Comparison of ENCODE assay signal across 8 cellular contexts in genomic region chr16:57462209-57462977, GRCh38. TPM values are rescaled to one million over a fixed set of nuclear protein-coding genes. Genes with fewer than 3 reads are reported as not detected.
DNase-seq lines count a peak whose midpoint lies in the region; ATAC-seq lines count a peak whose summit lies in the region.

Gene POLR2C, plus strand, starts transcription at chr16:57462679. Its CDS starts 46 bp downstream, at chr16:57462725.

- peak within 1 kb of the TSS; percentile 81 to 87 for H3K4me3 ChIP-seq in CD4-positive, alpha-beta memory T cell (ENCODE audit: low read length in 2 of 2)
- H3K4me3 ChIP-seq in effector memory CD4-positive, alpha-beta T cell (ENCODE audit: insufficient read depth, low read depth, low read length, poor library complexity, severe bottlenecking): peak within 1 kb of the TSS; percentile 68
- H3K4me3 ChIP-seq in mesenchymal stem cell (ENCODE audit: insufficient read depth in 1 of 2, low read depth in 1 of 2, low read length in 2 of 2): peak within 1 kb of the TSS; percentile 72 to 96

- H3K18ac ChIP-seq in mesenchymal stem cell (ENCODE audit: low read depth in 1 of 2, low read length in 2 of 2): peak within 1 kb of the TSS; percentile 68 to 73

- H3K36me3 Mint-ChIP-seq in CD4-positive, alpha-beta memory T cell: peaks cover 28 to 63% of the 10 kb centered on the region in 2 donors

- no peaks in the 10 kb centered on the region for H3K27me3 Mint-ChIP-seq in CD4-positive, alpha-beta memory T cell

- peak within 1 kb of the TSS in 1 of 2 experiments; percentile 23 for H3K23ac ChIP-seq in mesenchymal stem cell (ENCODE audit: low read length in 2 of 2)

- peaks cover 16 to 43% (median 34%) of the 10 kb centered on the region in 4 donors for H3K4me1 Mint-ChIP-seq in CD4-positive, alpha-beta memory T cell

- intact Hi-C loops in CD4-positive, alpha-beta memory T cell (cut with micrococcal nuclease): loop anchor here (1.0 to 5.0 kb wide), 4 partner anchors 15 to 162 kb away; partner anchors contain the start of genes CCDC102A, CIAPIN1 and COQ9

- H3K4me1 ChIP-seq in CD4-positive, alpha-beta memory T cell (ENCODE audit: insufficient read depth, low read length): peaks cover 36% of the 10 kb centered on the region
- peaks cover 12% of the 10 kb centered on the region for H3K4me1 ChIP-seq in effector memory CD4-positive, alpha-beta T cell (ENCODE audit: control insufficient read depth, insufficient read depth, low read length, poor library complexity, severe bottlenecking)
- H3K4me1 ChIP-seq in mesenchymal stem cell (ENCODE audit: control insufficient read depth, insufficient read depth, low read depth, low read length): peaks cover 8% of the 10 kb centered on the region

- H3K9me3 ChIP-seq in CD4-positive, alpha-beta memory T cell (ENCODE audit: control insufficient read depth in 1 of 2, low read length in 2 of 2): no peaks in the 10 kb centered on the region
- no peaks in the 10 kb centered on the region for H3K9me3 ChIP-seq in effector memory CD4-positive, alpha-beta T cell (ENCODE audit: control insufficient read depth, low read length)
- H3K9me3 ChIP-seq in mesenchymal stem cell (ENCODE audit: control insufficient read depth, low read length): no peaks in the 10 kb centered on the region

- peaks cover 43% of the 10 kb centered on the region for H3K36me3 ChIP-seq in CD4-positive, alpha-beta memory T cell (ENCODE audit: insufficient read depth, low read length)
- H3K36me3 ChIP-seq in effector memory CD4-positive, alpha-beta T cell (ENCODE audit: control insufficient read depth, insufficient read depth, low read length): peaks cover 51% of the 10 kb centered on the region
- H3K36me3 ChIP-seq in mesenchymal stem cell (ENCODE audit: control insufficient read depth in 1 of 2, insufficient read depth in 2 of 2, low read depth in 1 of 2, low read length in 2 of 2): peaks cover 41 to 75% of the 10 kb centered on the region in 2 experiments

- no peak within 1 kb of the TSS for H2AFZ ChIP-seq in mesenchymal stem cell (ENCODE audit: low read depth, low read length)

- DNase-seq in CD4-positive, alpha-beta memory T cell: peak; percentile 89 to 93 (median 90)
- DNase-seq in NK-92 (lab: John Stamatoyannopoulos, UW; ENCODE audit: unreplicated experiment) (peak; percentile 15), mesenchymal stem cell (peak; percentile 88)
- DNase-seq in activated CD8-positive, alpha-beta memory T cell treated with anti-CD3 and anti-CD28 coated beads for 24 hours: peak; percentile 98
- peak; percentile 81 to 85 (median 83) for DNase-seq in effector memory CD4-positive, alpha-beta T cell
- peak; percentile 87 for DNase-seq in stimulated activated CD8-positive, alpha-beta memory T cell treated with anti-CD3 and anti-CD28 coated beads, Interleukin-12 subunit alpha, Interleukin-12 subunit beta, amount 100 ng/mL, for 4 hours (ENCODE audit: low read depth)

- H3K4me2 ChIP-seq in mesenchymal stem cell (ENCODE audit: low read length, poor library complexity, severe bottlenecking): peak within 1 kb of the TSS; percentile 68

- H2BK12ac ChIP-seq in mesenchymal stem cell (ENCODE audit: low read length in 2 of 2): no peak within 1 kb of the TSS

- peak within 1 kb of the TSS; percentile 94 for H3K9ac ChIP-seq in mesenchymal stem cell (ENCODE audit: low read length)

- POLR2A ChIA-PET in CD4-positive, alpha-beta memory T cell (lab: Charles Lee; ENCODE audit: partially characterized antibody): interaction anchor here (1.0 to 7.2 kb wide), 18 partner anchors 8 to 342 kb away, joined by 3 to 112 read pairs (median 6); partner anchors contain the start of genes CIAPIN1, COQ9 and DOK4

- H3K27me3 ChIP-seq in CD4-positive, alpha-beta memory T cell (ENCODE audit: insufficient read depth, low read length): no peaks in the 10 kb centered on the region
- H3K27me3 ChIP-seq in effector memory CD4-positive, alpha-beta T cell (replicated peaks; ENCODE audit: control insufficient read depth, insufficient read depth, low read length, poor library complexity, severe bottlenecking): no peaks in the 10 kb centered on the region
- no peaks in the 10 kb centered on the region for H3K27me3 ChIP-seq in mesenchymal stem cell (ENCODE audit: control insufficient read depth in 1 of 2, insufficient read depth in 1 of 2, low read length in 2 of 2)

- H2BK5ac ChIP-seq in mesenchymal stem cell (ENCODE audit: low read depth, low read length, poor library complexity, severe bottlenecking): no peak within 1 kb of the TSS

- H2AK5ac ChIP-seq in mesenchymal stem cell (ENCODE audit: low read length, severe bottlenecking): no peak within 1 kb of the TSS

- CTCF ChIA-PET in CD4-positive, alpha-beta memory T cell (lab: Charles Lee; ENCODE audit: partially characterized antibody): interaction anchor here (0.6 to 2.4 kb wide), 21 partner anchors 11 to 852 kb away, joined by 3 to 15 read pairs (median 5); partner anchors contain the start of genes CCDC102A, CIAPIN1, COQ9 and DOK4

- 1% methylated on average over 40 of the region's 47 CpGs for WGBS in mesenchymal stem cell

- ATAC-seq in GM19372 (IDR thresholded peaks at IDR 0.05; ENCODE audit: low read depth, unreplicated experiment) (peak; percentile 91), HG03558 (IDR thresholded peaks at IDR 0.05; ENCODE audit: extremely low read depth, unreplicated experiment) (peak; percentile 51)

- H3K79me1 ChIP-seq in mesenchymal stem cell (replicated peaks; ENCODE audit: low read length, poor library complexity, severe bottlenecking): peaks cover 8% of the 10 kb centered on the region

- H2BK120ac ChIP-seq in mesenchymal stem cell (ENCODE audit: low read depth, low read length): peak within 1 kb of the TSS; percentile 8

- peaks cover 0 to 2% (median 0%) of the 10 kb centered on the region in 8 donors for H3K9me3 Mint-ChIP-seq in CD4-positive, alpha-beta memory T cell

- H3K4me3 Mint-ChIP-seq in CD4-positive, alpha-beta memory T cell: peak within 1 kb of the TSS; percentile 98 to 100 (median 100)

- H3K4ac ChIP-seq in mesenchymal stem cell (ENCODE audit: low read depth in 1 of 2, low read length in 2 of 2): peak within 1 kb of the TSS; percentile 15 to 88

- H2BK15ac ChIP-seq in mesenchymal stem cell (ENCODE audit: low read depth, poor library complexity, severe bottlenecking): peak within 1 kb of the TSS; percentile 13

- H4K91ac ChIP-seq in mesenchymal stem cell (ENCODE audit: low read length): peak within 1 kb of the TSS; percentile 55

- peak within 1 kb of the TSS; percentile 96 to 100 (median 99) for H3K27ac Mint-ChIP-seq in CD4-positive, alpha-beta memory T cell

- peak within 1 kb of the TSS in 1 of 2 experiments; percentile 70 for H3K14ac ChIP-seq in mesenchymal stem cell (ENCODE audit: low read length in 2 of 2)

- H3K27ac ChIP-seq in CD4-positive, alpha-beta memory T cell (ENCODE audit: low read depth, low read length): peak within 1 kb of the TSS; percentile 69
- H3K27ac ChIP-seq in effector memory CD4-positive, alpha-beta T cell (ENCODE audit: insufficient read depth, low read length, poor library complexity, severe bottlenecking): peak within 1 kb of the TSS; percentile 68
- H3K27ac ChIP-seq in mesenchymal stem cell (ENCODE audit: low read length, poor library complexity, severe bottlenecking): no peak within 1 kb of the TSS

- H4K8ac ChIP-seq in mesenchymal stem cell (ENCODE audit: low read length): no peak within 1 kb of the TSS

RNA-seq across cellular contexts. Expression of gene POLR2C, which starts in this region (rescaled TPM):
- total RNA-seq in CD4-positive, alpha-beta memory T cell: 10 to 100 TPM; 71.4 to 78.1 TPM
- polyA plus RNA-seq in CD4-positive, alpha-beta memory T cell: 10 to 100 TPM; 35.7 to 58.3 TPM
- polyA plus RNA-seq in mesenchymal stem cell (2013, experiment 1 of 2): 39.3 TPM
- polyA plus RNA-seq in mesenchymal stem cell (2013, experiment 2 of 2): 40.0 TPM

Comparison
In these comparisons a context has a peak if more than half of its experiments do, and no peak if none do; other contexts are left out.
1. DNase-seq: peak in every context shown above with its lines; median percentile 98 in activated CD8-positive, alpha-beta memory T cell treated with anti-CD3 and anti-CD28 coated beads for 24 hours; 90 in CD4-positive, alpha-beta memory T cell; 88 in mesenchymal stem cell; 87 in stimulated activated CD8-positive, alpha-beta memory T cell treated with anti-CD3 and anti-CD28 coated beads, Interleukin-12 subunit alpha, Interleukin-12 subunit beta, amount 100 ng/mL, for 4 hours; 83 in effector memory CD4-positive, alpha-beta T cell; 15 in NK-92.